In genomic region chr11:60192564-60192963, GRCh38 we compare ENCODE assay signal across 1 cellular context. TPM values are rescaled to one million over a fixed set of nuclear protein-coding genes. Genes with fewer than 3 reads are reported as not detected.
"Had no signal": no experiment of that assay in that cellular context is flagged by ENCODE, and none has a peak within 500 bp of the region (broad histone marks: within the 10 kb centered on the region; RNA-seq: fewer than 3 reads in every experiment).

No MANE protein-coding gene starts in this region.

RNA-seq across cellular contexts. Expression of gene MS4A6A, which starts 9.7 kb away (rescaled TPM):
- polyA plus RNA-seq: SK-N-SH had no signal

RNA-seq across cellular contexts. Expression of gene MS4A4E, which starts 50.4 kb away (rescaled TPM):
- polyA plus RNA-seq: SK-N-SH had no signal
